In genomic region chr1:115063238-115063901, GRCh38 we compare ENCODE assay signal across 11 cellular contexts. TPM values are rescaled to one million over a fixed set of nuclear protein-coding genes. Genes with fewer than 3 reads are reported as not detected.
DNase-seq lines count a peak whose midpoint lies in the region; ATAC-seq, FAIRE-seq and TF ChIP-seq lines count a peak whose summit lies in the region.
"Had no signal": no experiment of that assay in that cellular context is flagged by ENCODE, and none has a peak within 500 bp of the region (broad histone marks: within the 10 kb centered on the region; RNA-seq: fewer than 3 reads in every experiment).

No MANE protein-coding gene starts in this region.

- peak; percentile 71 for FAIRE-seq in endothelial cell of umbilical vein (lab: Jason Lieb, UNC)
- FAIRE-seq: GM19239 had no signal

- H3K4me3 ChIP-seq in A673 (ENCODE audit: low read depth, low read length, poor library complexity, severe bottlenecking), result no peak overlapping the region
- H3K4me3 ChIP-seq in endothelial cell of umbilical vein (replicated peaks in 1 of 3; ENCODE audit: insufficient read depth in 1 of 3, low read depth in 1 of 3, low read length in 3 of 3), result no peak overlapping the region
- H3K4me3 ChIP-seq in dorsolateral prefrontal cortex, result no peak overlapping the region
- H3K4me3 ChIP-seq in endodermal cell (ENCODE audit: low read length), result no peak overlapping the region

- H3K27me3 Mint-ChIP-seq in T-helper 17 cell, result no peaks in the 10 kb centered on the region
- H3K27me3 Mint-ChIP-seq in endodermal cell (ENCODE audit: insufficient read depth), result no peaks in the 10 kb centered on the region

- no peak overlapping the region for H3K27ac ChIP-seq in A673 (ENCODE audit: low read depth, low read length, poor library complexity, severe bottlenecking)
- H3K27ac ChIP-seq in endothelial cell of umbilical vein (ENCODE audit: insufficient read depth, low read depth, low read length), result peak overlapping the region; percentile 86
- H3K27ac ChIP-seq in dorsolateral prefrontal cortex, result no peak overlapping the region
- no peak overlapping the region for H3K27ac ChIP-seq in endodermal cell (ENCODE audit: low read depth, low read length)

- H3K36me3 ChIP-seq in A673 (ENCODE audit: insufficient read depth, low read length, poor library complexity, severe bottlenecking) (no peaks in the 10 kb centered on the region), endothelial cell of umbilical vein (ENCODE audit: control insufficient read depth in 2 of 2, extremely low read depth in 1 of 2, insufficient read depth in 2 of 2, low read length in 2 of 2) (no peaks in the 10 kb centered on the region), endodermal cell (ENCODE audit: control insufficient read depth, insufficient read depth, low read length) (no peaks in the 10 kb centered on the region)

- no peaks in the 10 kb centered on the region for H3K79me2 ChIP-seq in endothelial cell of umbilical vein (ENCODE audit: control insufficient read depth, insufficient read depth, low read length)

- H3K9me3 ChIP-seq in A673 (ENCODE audit: low read depth, low read length, poor library complexity, severe bottlenecking) (no peaks in the 10 kb centered on the region), T-helper 17 cell (ENCODE audit: control insufficient read depth, low read length, poor library complexity, severe bottlenecking) (no peaks in the 10 kb centered on the region), endothelial cell of umbilical vein (replicated peaks; ENCODE audit: control insufficient read depth, insufficient read depth, low read length) (no peaks in the 10 kb centered on the region), endodermal cell (ENCODE audit: control insufficient read depth, low read length) (no peaks in the 10 kb centered on the region)

- H3K4me3 Mint-ChIP-seq in T-helper 17 cell (peak overlapping the region; percentile 69), endodermal cell (no peak overlapping the region)
- H3K4me3 Mint-ChIP-seq: neural crest cell had no signal

- no peaks in the 10 kb centered on the region for H3K9me3 Mint-ChIP-seq in endodermal cell
- H3K9me3 Mint-ChIP-seq: neural crest cell had no signal

- peaks cover 42% of the 10 kb centered on the region for H3K4me1 Mint-ChIP-seq in T-helper 17 cell
- H3K4me1 Mint-ChIP-seq in endodermal cell, result no peaks in the 10 kb centered on the region

- POLR2A ChIA-PET in A673 (lab: Charles Lee; ENCODE audit: low non-redundant PET) (no interaction called here), endothelial cell of umbilical vein (lab: Charles Lee) (no interaction called here)

- WGBS in endodermal cell (ENCODE audit: insufficient coverage in 1 of 2, insufficient read length in 1 of 2), 2 experiments, result 97 to 100% methylated on average over 5 to 7 of the region's 7 CpGs

- H3K36me3 Mint-ChIP-seq in T-helper 17 cell (ENCODE audit: low read depth) (peaks cover 5% of the 10 kb centered on the region), endodermal cell (ENCODE audit: low read depth) (no peaks in the 10 kb centered on the region)

- TF ChIP-seq POLR2A in endothelial cell of umbilical vein (IDR thresholded peaks at IDR 0.05; ENCODE audit: low read depth, low read length), result no peak

- H3K27ac Mint-ChIP-seq in T-helper 17 cell, result peak overlapping the region; percentile 99
- no peak overlapping the region for H3K27ac Mint-ChIP-seq in endodermal cell

- no peaks in the 10 kb centered on the region for H3K9me1 ChIP-seq in endothelial cell of umbilical vein (replicated peaks; ENCODE audit: control insufficient read depth, extremely low read depth, insufficient read depth, low read length)

- dilution Hi-C loops in endothelial cell of umbilical vein (cut with MboI; ENCODE audit: extremely low pct_ligation_motif_present, low sequenced_read_pairs), result no loop called here

- ATAC-seq in GM18907 (IDR thresholded peaks at IDR 0.05; ENCODE audit: unreplicated experiment), result peak; percentile 48
- peak; percentile 72 for ATAC-seq in T-helper 17 cell

- TF ChIP-seq CTCF in A673 (conservative IDR thresholded peaks at IDR 0.05; ENCODE audit: low read depth, low read length) (no peak), endothelial cell of umbilical vein (IDR thresholded peaks at IDR 0.05; ENCODE audit: extremely low read depth in 1 of 2, insufficient read depth in 1 of 2, low read depth in 1 of 2, low read length in 2 of 2) (no peak), dorsolateral prefrontal cortex (IDR thresholded peaks at IDR 0.05 in 54 of 56, conservative IDR thresholded peaks at IDR 0.05 in 2 of 56; ENCODE audit: low read depth in 1 of 56, partially characterized antibody in 56 of 56) (no peak), endodermal cell (conservative IDR thresholded peaks at IDR 0.05) (no peak)

- no peaks in the 10 kb centered on the region for H3K27me3 ChIP-seq in A673 (replicated peaks; ENCODE audit: insufficient read depth, low read depth, low read length, poor library complexity)
- H3K27me3 ChIP-seq in endothelial cell of umbilical vein (ENCODE audit: control insufficient read depth in 2 of 2, insufficient read depth in 2 of 2, low read length in 2 of 2), result no peaks in the 10 kb centered on the region
- H3K27me3 ChIP-seq in dorsolateral prefrontal cortex, result no peaks in the 10 kb centered on the region
- no peaks in the 10 kb centered on the region for H3K27me3 ChIP-seq in endodermal cell (ENCODE audit: control insufficient read depth, insufficient read depth, low read length, poor library complexity, severe bottlenecking)

- CTCF ChIA-PET in A673 (lab: Charles Lee), result no interaction called here
- CTCF ChIA-PET in endothelial cell of umbilical vein (lab: Charles Lee), result no interaction called here

- peak; percentile 48 for DNase-seq in A673 (ENCODE audit: low spot score)
- DNase-seq in T-helper 17 cell, result peak in 2 of 3 donors; percentile 25 to 38
- peak; percentile 11 for DNase-seq in endothelial cell of umbilical vein (ENCODE audit: low read depth, low spot score)
- no peak for DNase-seq in dorsolateral prefrontal cortex
- no peak for DNase-seq in endodermal cell
- DNase-seq in NCI-H1436 (lab: John Stamatoyannopoulos, UW), result no peak
- DNase-seq in HPDE6-E6E7 (ENCODE audit: extremely low spot score), result no peak
- DNase-seq: NCI-H524 had no signal

- H3K4me2 ChIP-seq in endothelial cell of umbilical vein (ENCODE audit: insufficient read depth, low read length), result peak overlapping the region; percentile 49

- H3K9ac ChIP-seq in endothelial cell of umbilical vein (replicated peaks; ENCODE audit: extremely low read depth, insufficient read depth, low read length), result peak overlapping the region; percentile 67
- no peak overlapping the region for H3K9ac ChIP-seq in endodermal cell (ENCODE audit: extremely low read depth, low read length, poor library complexity, severe bottlenecking)

- no peak overlapping the region for H2AFZ ChIP-seq in endothelial cell of umbilical vein (ENCODE audit: low read depth, low read length)

- no peaks in the 10 kb centered on the region for H4K20me1 ChIP-seq in endothelial cell of umbilical vein (replicated peaks; ENCODE audit: control insufficient read depth, extremely low read depth, insufficient read depth, low read length)

- H3K4me1 ChIP-seq in A673 (ENCODE audit: insufficient read depth, low read length, poor library complexity, severe bottlenecking), result no peaks in the 10 kb centered on the region
- peaks cover 19% of the 10 kb centered on the region for H3K4me1 ChIP-seq in endothelial cell of umbilical vein (ENCODE audit: control insufficient read depth, extremely low read depth, insufficient read depth, low read length)
- H3K4me1 ChIP-seq in endodermal cell (ENCODE audit: control insufficient read depth, insufficient read depth, low read length), result no peaks in the 10 kb centered on the region

- BruUV-seq in A673 (replicated peaks; lab: Mats Ljungman, UMichigan) (no TSS peak), endothelial cell of umbilical vein (replicated peaks; lab: Mats Ljungman, UMichigan) (no TSS peak)

- intact Hi-C loops in A673 (cut with micrococcal nuclease; ENCODE audit: unreplicated experiment), result no loop called here
- intact Hi-C loops in endothelial cell of umbilical vein (cut with micrococcal nuclease), result loop anchor here (10.0 kb wide), 2 partner anchors 309 to 389 kb away; partner anchors contain the start of genes CSDE1 and DENND2C
- intact Hi-C loops in dorsolateral prefrontal cortex (cut with DNase I), result no loop called here

TF ChIP-seq in endothelial cell of umbilical vein, 7 proteins besides CTCF, POLR2A, EP300 and RAD21:
- no peak for TF ChIP-seq MYC (IDR thresholded peaks at IDR 0.05; ENCODE audit: low read depth, low read length)

RNA-seq across cellular contexts. Expression of gene TSPAN2, which starts 25.9 kb away (rescaled TPM):
- total RNA-seq in A673 (2021), result 1.9 and 2.8 TPM in 2 replicates
- total RNA-seq in T-helper 17 cell, result 10 to 100 TPM in 1 of 2 donors, 1 to 10 TPM in 1; 9.2 to 14.2 TPM
- total RNA-seq in endothelial cell of umbilical vein, result 2.4 and 5.0 TPM in 2 replicates
- polyA plus RNA-seq in endothelial cell of umbilical vein, result 1.5 and 1.8 TPM in 2 replicates
- 1.4 and 2.1 TPM in 2 replicates for polyA plus RNA-seq in endothelial cell of umbilical vein (2011; cell fraction: cytosol; rRNA removed)
- 0.50 and 0.90 TPM in 2 replicates for polyA plus RNA-seq in endothelial cell of umbilical vein (2011; cell fraction: nucleus; rRNA removed)
- polyA plus RNA-seq in endothelial cell of umbilical vein (2012), result 0.23 and 0.63 TPM in 2 replicates
- 0.80 and 1.6 TPM in 2 replicates for polyA minus RNA-seq in endothelial cell of umbilical vein
- not detected for polyA minus RNA-seq in endothelial cell of umbilical vein (2011; cell fraction: cytosol; rRNA and poly(A)+ RNA removed)
- 0.72 and 1.6 TPM in 2 replicates for polyA minus RNA-seq in endothelial cell of umbilical vein (2011; cell fraction: nucleus; rRNA and poly(A)+ RNA removed)
- total RNA-seq in dorsolateral prefrontal cortex, result 1 to 10 TPM in 115 of 120 experiments, under 1 TPM in 5; 0.75 to 7.3 (median 2.6) TPM
- 10 to 100 TPM in 1 of 2 donors, 1 to 10 TPM in 1; 7.1 to 10.7 TPM for total RNA-seq in endodermal cell
- polyA plus RNA-seq in endodermal cell (2013, experiment 1 of 2), result 10.4 TPM
- 9.3 TPM for polyA plus RNA-seq in endodermal cell (2013, experiment 2 of 2)

RNA-seq across cellular contexts. Expression of gene TSHB, which starts 33.7 kb away (rescaled TPM):
- total RNA-seq in A673 (2021), result not detected in 2 replicates
- total RNA-seq in T-helper 17 cell, result not detected
- total RNA-seq in endothelial cell of umbilical vein, result not detected in 2 replicates
- not detected in 2 replicates for polyA plus RNA-seq in endothelial cell of umbilical vein
- polyA plus RNA-seq in endothelial cell of umbilical vein (2011; cell fraction: cytosol; rRNA removed), result not detected in 2 replicates
- polyA plus RNA-seq in endothelial cell of umbilical vein (2011; cell fraction: nucleus; rRNA removed), result not detected in 2 replicates
- polyA plus RNA-seq in endothelial cell of umbilical vein (2012), result not detected in 2 replicates
- polyA minus RNA-seq in endothelial cell of umbilical vein, result not detected in 2 replicates
- polyA minus RNA-seq in endothelial cell of umbilical vein (2011; cell fraction: cytosol; rRNA and poly(A)+ RNA removed), result not detected
- polyA minus RNA-seq in endothelial cell of umbilical vein (2011; cell fraction: nucleus; rRNA and poly(A)+ RNA removed), result not detected in 2 replicates
- total RNA-seq in dorsolateral prefrontal cortex, result not detected
- not detected for total RNA-seq in endodermal cell
- not detected for polyA plus RNA-seq in endodermal cell (2013, experiment 1 of 2)
- polyA plus RNA-seq in endodermal cell (2013, experiment 2 of 2), result not detected
- total RNA-seq: neural crest cell had no signal

Comparison
In these comparisons a context has a peak if more than half of its experiments do, and no peak if none do; other contexts are left out.
1. DNase-seq: peak in A673 (single experiment), T-helper 17 cell (2 of 3) and endothelial cell of umbilical vein (single experiment); none in dorsolateral prefrontal cortex (0 of 10), endodermal cell (single experiment), NCI-H1436 (single experiment) and HPDE6-E6E7 (single experiment).